ENCODE assay signal across 18 cellular contexts in the genomic region with DNA sequence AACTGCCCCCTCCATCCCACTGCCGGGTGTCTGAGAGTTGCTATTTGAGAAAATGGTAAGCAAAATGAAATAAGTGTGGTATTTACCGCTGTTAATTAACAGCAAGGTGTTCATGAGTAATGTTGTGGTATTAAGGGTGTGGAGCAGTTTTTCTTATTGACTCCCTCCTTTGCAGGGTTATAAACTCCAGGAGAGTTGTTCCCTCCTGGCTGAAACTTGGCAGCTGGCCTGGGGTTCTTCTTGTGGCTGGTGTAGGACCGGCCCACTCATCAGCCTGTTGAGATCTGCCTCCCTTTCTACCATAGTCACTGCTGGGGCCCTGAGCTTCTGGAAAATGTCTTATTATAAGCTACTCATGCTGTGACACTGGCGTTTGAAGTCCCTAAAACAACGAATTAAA.
DNase-seq lines count a peak whose midpoint lies in the region; ATAC-seq, FAIRE-seq and TF ChIP-seq lines count a peak whose summit lies in the region.
"Had no signal": no experiment of that assay in that cellular context is flagged by ENCODE, and none has a peak within 500 bp of the region (broad histone marks: within the 10 kb centered on the region; RNA-seq: fewer than 3 reads in every experiment).

No MANE protein-coding gene starts in this region.

- H3K4me3 ChIP-seq in HCT116 (replicated peaks in 1 of 2; ENCODE audit: low read depth in 1 of 2, low read length in 2 of 2) (no peak overlapping the region), mammary epithelial cell (replicated peaks in 1 of 3; ENCODE audit: insufficient read depth in 1 of 3, low read depth in 2 of 3, low read length in 3 of 3) (no peak overlapping the region), kidney (ENCODE audit: low read length in 2 of 2) (no peak overlapping the region), testis (no peak overlapping the region)

- H3K27me3 ChIP-seq in HCT116 (ENCODE audit: insufficient read depth, low read length): no peaks in the 10 kb centered on the region
- no peaks in the 10 kb centered on the region for H3K27me3 ChIP-seq in mammary epithelial cell (ENCODE audit: insufficient read depth, low read length)
- H3K27me3 ChIP-seq in testis: no peaks in the 10 kb centered on the region

- 55% methylated on average over 5 of the region's 5 CpGs for whole genome bisulfite sequencing in mammary epithelial cell (ENCODE audit: low coverage, missing lambda C conversion rate)
- WGBS in testis, 2 donors: 78 to 80% methylated on average over 5 of the region's 5 CpGs

- in situ Hi-C loops in mammary epithelial cell (cut with MboI; ENCODE audit: low sequenced_read_pairs in 2 of 2): no loop called here

- no peaks in the 10 kb centered on the region for H3K27me3 Mint-ChIP-seq in activated T-helper 1 cell treated with anti-CD3 and anti-CD28 coated beads, Interleukin-12 subunit alpha, Interleukin-12 subunit beta, Interleukin-2, Interleukin-4 antibody, amounts not matched to agents 30 ng/mL and 10 ng/mL and 1 ng/mL, durations not matched to agents 14 hours and 24 hours and 36 hours (ENCODE audit: insufficient read depth)
- H3K27me3 Mint-ChIP-seq: CD4-positive, CD25-positive, alpha-beta regulatory T cell had no signal

- no peak overlapping the region for H3K27ac Mint-ChIP-seq in activated T-helper 1 cell treated with anti-CD3 and anti-CD28 coated beads, Interleukin-12 subunit alpha, Interleukin-12 subunit beta, Interleukin-2, Interleukin-4 antibody, amounts not matched to agents 30 ng/mL and 10 ng/mL and 1 ng/mL, durations not matched to agents 14 hours and 24 hours and 36 hours
- H3K27ac Mint-ChIP-seq: CD4-positive, CD25-positive, alpha-beta regulatory T cell had no signal

- H3K79me2 ChIP-seq in HCT116 (ENCODE audit: insufficient read depth, low read length): no peaks in the 10 kb centered on the region
- H3K79me2 ChIP-seq in mammary epithelial cell (ENCODE audit: insufficient read depth, low read length): no peaks in the 10 kb centered on the region

- ATAC-seq in HCT116: no peak
- no peak for ATAC-seq in HG03097 (IDR thresholded peaks at IDR 0.05; ENCODE audit: low FRiP score, unreplicated experiment)

- DNase-seq in HCT116 (ENCODE audit: low read depth, low spot score): no peak
- peak; percentile 75 for DNase-seq in mammary epithelial cell
- DNase-seq in kidney: peak; percentile 87
- peak; percentile 45 for DNase-seq in testis
- no peak for DNase-seq in activated T-helper 1 cell treated with anti-CD3 and anti-CD28 coated beads, Interleukin-12 subunit alpha, Interleukin-12 subunit beta, Interleukin-2, Interleukin-4 antibody, amounts not matched to agents 30 ng/mL and 10 ng/mL and 1 ng/mL, durations not matched to agents 14 hours and 24 hours and 36 hours (ENCODE audit: low spot score)
- DNase-seq in HCEC 1CT: no peak
- DNase-seq: ACHN; CD4-positive, CD25-positive, alpha-beta regulatory T cell; DND-41; GDM1; Karpas-422; NCI-H1436 treated with DMSO at 0.1 percent for 48 hours; NCI-H2081 treated with DMSO at 0.1 percent for 48 hours; NCI-H524; SHP77 treated with DMSO at 0.1 percent for 48 hours had no signal

- BruUV-seq in HCT116 (replicated peaks; lab: Mats Ljungman, UMichigan): no TSS peak
- BruUV-seq in mammary epithelial cell (replicated peaks; lab: Mats Ljungman, UMichigan): no TSS peak

- no peaks in the 10 kb centered on the region for H3K9me2 ChIP-seq in HCT116 (ENCODE audit: insufficient read depth)

- H3K36me3 ChIP-seq in HCT116 (ENCODE audit: control insufficient read depth in 1 of 2, insufficient read depth in 2 of 2, low read length in 2 of 2) (no peaks in the 10 kb centered on the region), mammary epithelial cell (ENCODE audit: insufficient read depth, low read length) (no peaks in the 10 kb centered on the region), kidney (ENCODE audit: control insufficient read depth in 1 of 2, insufficient read depth in 2 of 2, low read length in 2 of 2) (no peaks in the 10 kb centered on the region), testis (ENCODE audit: low read depth, missing control alignments) (no peaks in the 10 kb centered on the region)

- intact Hi-C loops in HCT116 (cut with micrococcal nuclease) (no loop called here), mammary epithelial cell (cut with micrococcal nuclease) (no loop called here), kidney (cut with DNase I) (no loop called here), testis (cut with DNase I; ENCODE audit: low total_unique reads) (no loop called here)
- intact Hi-C loops in activated T-helper 1 cell treated with anti-CD3 and anti-CD28 coated beads, Interleukin-12 subunit alpha, Interleukin-12 subunit beta, Interleukin-2, Interleukin-4 antibody, amounts not matched to agents 30 ng/mL and 10 ng/mL and 1 ng/mL, durations not matched to agents 14 hours and 24 hours and 36 hours (cut with micrococcal nuclease): no loop called here

- CTCF ChIA-PET in HCT116 (lab: Charles Lee): no interaction called here
- CTCF ChIA-PET in mammary epithelial cell (lab: Charles Lee; ENCODE audit: low non-redundant PET): no interaction called here

- TF ChIP-seq POLR2A in HCT116 (IDR thresholded peaks at IDR 0.05; ENCODE audit: borderline replicate concordance, extremely low read depth, insufficient read depth, insufficient read length): no peak
- no peak for TF ChIP-seq POLR2A in testis (IDR thresholded peaks at IDR 0.05)

- no peak overlapping the region for H3K27ac ChIP-seq in HCT116 (ENCODE audit: low read depth, low read length)
- no peak overlapping the region for H3K27ac ChIP-seq in mammary epithelial cell (ENCODE audit: insufficient read depth, low read depth, low read length)
- H3K27ac ChIP-seq in kidney (ENCODE audit: low read depth in 2 of 2, low read length in 2 of 2): no peak overlapping the region
- no peak overlapping the region for H3K27ac ChIP-seq in testis

- dilution Hi-C loops in mammary epithelial cell (cut with HindIII; ENCODE audit: low sequenced_read_pairs): no loop called here

- TF ChIP-seq RAD21 in HCT116 (IDR thresholded peaks at IDR 0.05; ENCODE audit: low read depth): no peak

- no peaks in the 10 kb centered on the region for H4K20me1 ChIP-seq in HCT116 (ENCODE audit: insufficient read depth)
- no peaks in the 10 kb centered on the region for H4K20me1 ChIP-seq in mammary epithelial cell (ENCODE audit: insufficient read depth, low read length)

- H3K36me3 Mint-ChIP-seq in activated T-helper 1 cell treated with anti-CD3 and anti-CD28 coated beads, Interleukin-12 subunit alpha, Interleukin-12 subunit beta, Interleukin-2, Interleukin-4 antibody, amounts not matched to agents 30 ng/mL and 10 ng/mL and 1 ng/mL, durations not matched to agents 14 hours and 24 hours and 36 hours (ENCODE audit: low read depth): no peaks in the 10 kb centered on the region
- H3K36me3 Mint-ChIP-seq: CD4-positive, CD25-positive, alpha-beta regulatory T cell had no signal

- no peaks in the 10 kb centered on the region for H3K4me1 ChIP-seq in HCT116 (ENCODE audit: control insufficient read depth in 1 of 2, insufficient read depth in 2 of 2, low read length in 2 of 2)
- H3K4me1 ChIP-seq in mammary epithelial cell (ENCODE audit: insufficient read depth, low read length): no peaks in the 10 kb centered on the region
- H3K4me1 ChIP-seq in kidney (ENCODE audit: control insufficient read depth in 1 of 2, insufficient read depth in 1 of 2, low read depth in 1 of 2, low read length in 2 of 2): no peaks in the 10 kb centered on the region
- no peaks in the 10 kb centered on the region for H3K4me1 ChIP-seq in testis

- FAIRE-seq in kidney (lab: Jason Lieb, UNC): no peak
- FAIRE-seq: GM19239, RCC 7860 had no signal

- H3K4me3 Mint-ChIP-seq in activated T-helper 1 cell treated with anti-CD3 and anti-CD28 coated beads, Interleukin-12 subunit alpha, Interleukin-12 subunit beta, Interleukin-2, Interleukin-4 antibody, amounts not matched to agents 30 ng/mL and 10 ng/mL and 1 ng/mL, durations not matched to agents 14 hours and 24 hours and 36 hours: no peak overlapping the region
- H3K4me3 Mint-ChIP-seq: CD4-positive, CD25-positive, alpha-beta regulatory T cell had no signal

- RAD21 ChIA-PET in HCT116 (lab: Charles Lee; ENCODE audit: low non-redundant PET in 1 of 2, low total read pairs in 2 of 2, uncharacterized antibody in 2 of 2, unreplicated experiment in 2 of 2): no interaction called here

- H2AFZ ChIP-seq in HCT116 (ENCODE audit: low read depth, low read length, poor library complexity, severe bottlenecking): no peak overlapping the region
- no peak overlapping the region for H2AFZ ChIP-seq in mammary epithelial cell (ENCODE audit: low read depth, low read length)

- H3K4me2 ChIP-seq in HCT116 (ENCODE audit: low read length) (no peak overlapping the region), mammary epithelial cell (ENCODE audit: insufficient read depth, low read depth, low read length) (no peak overlapping the region)

- no peaks in the 10 kb centered on the region for H3K4me1 Mint-ChIP-seq in activated T-helper 1 cell treated with anti-CD3 and anti-CD28 coated beads, Interleukin-12 subunit alpha, Interleukin-12 subunit beta, Interleukin-2, Interleukin-4 antibody, amounts not matched to agents 30 ng/mL and 10 ng/mL and 1 ng/mL, durations not matched to agents 14 hours and 24 hours and 36 hours (ENCODE audit: low read depth)
- H3K4me1 Mint-ChIP-seq: CD4-positive, CD25-positive, alpha-beta regulatory T cell had no signal

- TF ChIP-seq CTCF in HCT116 (IDR thresholded peaks at IDR 0.05 in 2 of 3, conservative IDR thresholded peaks at IDR 0.05 in 1 of 3; ENCODE audit: borderline replicate concordance in 1 of 3, insufficient read depth in 1 of 3, low read depth in 2 of 3, low read length in 2 of 3): no peak
- no peak for TF ChIP-seq CTCF in mammary epithelial cell (conservative IDR thresholded peaks at IDR 0.05 in 1 of 2, IDR thresholded peaks at IDR 0.05 in 1 of 2; ENCODE audit: extremely low read depth in 1 of 2, insufficient read depth in 1 of 2, low read depth in 1 of 2, low read length in 2 of 2)
- TF ChIP-seq CTCF in kidney (IDR thresholded peaks at IDR 0.05; ENCODE audit: borderline replicate concordance, extremely low read depth, insufficient read depth): no peak
- TF ChIP-seq CTCF in testis (IDR thresholded peaks at IDR 0.05): no peak

- POLR2A ChIA-PET in HCT116 (lab: Charles Lee): no interaction called here

- no peak overlapping the region for H3K9ac ChIP-seq in HCT116 (ENCODE audit: low read length)
- no peak overlapping the region for H3K9ac ChIP-seq in mammary epithelial cell (ENCODE audit: insufficient read depth, low read length)
- H3K9ac ChIP-seq in kidney (ENCODE audit: low read length in 2 of 2): no peak overlapping the region

- peaks cover 14% of the 10 kb centered on the region for H3K9me3 Mint-ChIP-seq in activated T-helper 1 cell treated with anti-CD3 and anti-CD28 coated beads, Interleukin-12 subunit alpha, Interleukin-12 subunit beta, Interleukin-2, Interleukin-4 antibody, amounts not matched to agents 30 ng/mL and 10 ng/mL and 1 ng/mL, durations not matched to agents 14 hours and 24 hours and 36 hours

- H3K9me3 ChIP-seq in HCT116 (ENCODE audit: control insufficient read depth in 1 of 2, insufficient read depth in 1 of 2, low read depth in 1 of 2, low read length in 2 of 2) (peaks cover 0 to under 1% of the 10 kb centered on the region in 2 experiments; a peak in 1 of 4 replicates), mammary epithelial cell (replicated peaks; ENCODE audit: insufficient read depth, low read length) (no peaks in the 10 kb centered on the region), kidney (ENCODE audit: control insufficient read depth in 1 of 2, low read length in 2 of 2) (no peaks in the 10 kb centered on the region), testis (no peaks in the 10 kb centered on the region)

Comparison
In these comparisons a context has a peak if more than half of its experiments do, and no peak if none do; other contexts are left out.
1. DNase-seq: peak in mammary epithelial cell (single experiment), kidney (single experiment) and testis (single experiment); none in HCT116 (single experiment), activated T-helper 1 cell treated with anti-CD3 and anti-CD28 coated beads, Interleukin-12 subunit alpha, Interleukin-12 subunit beta, Interleukin-2, Interleukin-4 antibody, amounts not matched to agents 30 ng/mL and 10 ng/mL and 1 ng/mL, durations not matched to agents 14 hours and 24 hours and 36 hours (single experiment) and HCEC 1CT (single experiment).